8 cellular contexts compared by ENCODE assay signal in the genomic region with DNA sequence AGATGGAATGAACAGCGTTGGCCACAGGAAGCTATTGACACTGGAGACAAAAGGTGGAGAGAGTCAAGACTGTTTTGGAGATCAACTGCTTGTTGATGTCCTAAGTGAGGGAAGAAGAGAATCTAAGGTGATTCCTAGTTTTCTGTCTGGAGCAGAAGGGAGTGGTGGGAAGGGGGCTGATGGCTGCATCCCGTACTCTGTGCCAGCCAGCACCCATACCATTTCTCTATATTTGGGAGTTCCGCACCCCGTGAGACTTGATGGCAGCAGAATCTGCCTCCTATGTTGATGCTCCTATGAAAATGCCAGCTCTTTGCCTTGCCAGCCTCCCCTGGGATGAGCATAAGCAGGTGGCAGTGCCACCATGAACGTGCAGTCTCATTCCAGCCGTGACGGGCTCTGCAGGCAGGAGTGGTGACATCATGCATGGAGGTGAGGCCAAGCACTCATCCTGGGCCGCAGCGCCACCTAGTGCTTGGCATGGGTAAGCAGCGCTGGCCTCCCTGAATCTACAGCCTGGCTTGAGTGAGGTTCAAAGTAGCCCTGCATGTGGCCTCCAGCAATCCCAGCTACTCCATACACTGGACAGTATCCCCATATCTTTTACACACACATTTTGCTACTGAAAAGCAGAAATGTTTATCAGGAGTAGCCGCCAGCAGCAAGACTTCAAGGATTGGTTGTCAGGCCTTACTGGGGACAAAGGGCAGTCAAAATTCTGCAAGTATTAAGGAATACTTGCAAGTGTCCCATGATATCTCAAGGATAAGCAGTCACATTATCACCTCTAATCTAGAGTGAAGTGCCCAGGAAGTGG. TPM values are rescaled to one million over a fixed set of nuclear protein-coding genes. Genes with fewer than 3 reads are reported as not detected.
DNase-seq lines count a peak whose midpoint lies in the region; ATAC-seq and TF ChIP-seq lines count a peak whose summit lies in the region.

No MANE protein-coding gene starts in this region.

- H3K27me3 ChIP-seq in left ventricle myocardium inferior (ENCODE audit: low read depth): no peaks in the 10 kb centered on the region
- H3K27me3 ChIP-seq in vagina: no peaks in the 10 kb centered on the region

- no peak overlapping the region for H3K4me3 ChIP-seq in left ventricle myocardium inferior
- H3K4me3 ChIP-seq in vagina: no peak overlapping the region

- no peaks in the 10 kb centered on the region for H3K9me3 Mint-ChIP-seq in activated naive CD8-positive, alpha-beta T cell treated with anti-CD3 and anti-CD28 coated beads, Interleukin-2, amount 50 U/mL, for 24 hours

- DNase-seq in NCI-H1417 treated with DMSO at 0.1 percent for 48 hours (lab: John Stamatoyannopoulos, UW) (peak; percentile 48), T follicular helper cell (ENCODE audit: low read depth) (peak; percentile 64), left ventricle myocardium inferior (peak; percentile 83), putamen (ENCODE audit: low spot score) (peak; percentile 74), vagina (ENCODE audit: extremely low spot score in 2 of 2) (peak in 1 of 2 donors; percentile 87)
- DNase-seq in activated naive CD8-positive, alpha-beta T cell treated with anti-CD3 and anti-CD28 coated beads, Interleukin-2, amount 50 U/mL, for 24 hours: peak; percentile 86

- H3K4me1 ChIP-seq in left ventricle myocardium inferior (peaks cover 73% of the 10 kb centered on the region), vagina (peaks cover 9% of the 10 kb centered on the region)

- peak; percentile 99 for TF ChIP-seq CTCF in GM12874 (IDR thresholded peaks at IDR 0.05; ENCODE audit: insufficient read depth, low read depth, low read length)
- TF ChIP-seq CTCF in left ventricle myocardium inferior (IDR thresholded peaks at IDR 0.05; ENCODE audit: borderline replicate concordance): peak; percentile 98
- TF ChIP-seq CTCF in vagina (IDR thresholded peaks at IDR 0.05): peak; percentile 75 to 91 (median 77)

- H3K27me3 Mint-ChIP-seq in activated naive CD8-positive, alpha-beta T cell treated with anti-CD3 and anti-CD28 coated beads, Interleukin-2, amount 50 U/mL, for 24 hours: peaks cover 15% of the 10 kb centered on the region

- peaks cover 8% of the 10 kb centered on the region for H3K4me1 Mint-ChIP-seq in activated naive CD8-positive, alpha-beta T cell treated with anti-CD3 and anti-CD28 coated beads, Interleukin-2, amount 50 U/mL, for 24 hours

- no peak overlapping the region for H3K27ac Mint-ChIP-seq in activated naive CD8-positive, alpha-beta T cell treated with anti-CD3 and anti-CD28 coated beads, Interleukin-2, amount 50 U/mL, for 24 hours

- H3K9me3 ChIP-seq in left ventricle myocardium inferior (replicated peaks) (no peaks in the 10 kb centered on the region), vagina (no peaks in the 10 kb centered on the region)

- H3K27ac ChIP-seq in left ventricle myocardium inferior (replicated peaks) (peak overlapping the region; percentile 64), vagina (no peak overlapping the region)

- peak; percentile 99 for ATAC-seq in HG02759 (IDR thresholded peaks at IDR 0.05; ENCODE audit: unreplicated experiment)
- peak; percentile 95 for ATAC-seq in activated naive CD8-positive, alpha-beta T cell treated with anti-CD3 and anti-CD28 coated beads, Interleukin-2, amount 50 U/mL, for 24 hours

- intact Hi-C loops in left ventricle myocardium inferior (cut with micrococcal nuclease): no loop called here
- intact Hi-C loops in vagina (cut with DNase I): no loop called here

- no peaks in the 10 kb centered on the region for H3K36me3 Mint-ChIP-seq in activated naive CD8-positive, alpha-beta T cell treated with anti-CD3 and anti-CD28 coated beads, Interleukin-2, amount 50 U/mL, for 24 hours (ENCODE audit: low read depth)

- H3K36me3 ChIP-seq in left ventricle myocardium inferior (peaks cover 27% of the 10 kb centered on the region), vagina (no peaks in the 10 kb centered on the region)

- no peak for TF ChIP-seq POLR2A in vagina (IDR thresholded peaks at IDR 0.05)

- H3K4me3 Mint-ChIP-seq in activated naive CD8-positive, alpha-beta T cell treated with anti-CD3 and anti-CD28 coated beads, Interleukin-2, amount 50 U/mL, for 24 hours: no peak overlapping the region

RNA-seq across cellular contexts. Expression of gene PODXL, which starts 43.0 kb away (rescaled TPM):
- total RNA-seq in left ventricle myocardium inferior (67.4 TPM), vagina (26.0 TPM)
